Comparison of ENCODE assay signal across 11 cellular contexts in the genomic region with DNA sequence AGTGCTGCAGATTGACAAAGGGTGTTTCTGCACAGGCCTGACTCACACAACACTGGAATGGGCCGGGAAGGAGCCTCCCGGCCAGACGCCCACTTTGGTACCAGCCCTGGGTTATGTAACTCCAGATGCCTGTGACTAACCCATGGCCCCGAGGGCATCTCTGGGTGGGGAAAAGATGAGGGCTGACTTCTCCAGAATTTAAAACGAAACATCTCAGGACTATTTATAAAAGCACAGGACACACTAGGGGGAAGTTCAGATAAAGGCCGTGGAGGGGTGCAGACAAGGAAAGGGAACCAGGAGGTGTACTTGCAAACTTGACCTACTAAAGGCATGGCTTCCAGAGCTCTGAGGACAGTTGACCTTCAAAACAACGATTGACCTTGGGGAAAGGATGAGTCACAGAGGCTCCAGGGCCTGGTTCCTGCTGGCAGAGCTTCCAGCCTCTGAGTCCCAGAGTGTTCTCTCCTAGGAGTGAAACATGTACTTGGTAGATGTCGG.
DNase-seq lines count a peak whose midpoint lies in the region; ATAC-seq, FAIRE-seq and TF ChIP-seq lines count a peak whose summit lies in the region.
"Had no signal": no experiment of that assay in that cellular context is flagged by ENCODE, and none has a peak within 500 bp of the region (broad histone marks: within the 10 kb centered on the region; RNA-seq: fewer than 3 reads in every experiment).

No MANE protein-coding gene starts in this region.

- no peaks in the 10 kb centered on the region for H3K36me3 ChIP-seq in gastrocnemius medialis

- TF ChIP-seq CTCF in gastrocnemius medialis (IDR thresholded peaks at IDR 0.05 in 4 of 5, conservative IDR thresholded peaks at IDR 0.05 in 1 of 5) = no peak

- ATAC-seq in left ventricle myocardium superior = peak; percentile 50
- ATAC-seq in Right ventricle myocardium superior (ENCODE audit: poor library complexity) = no peak
- ATAC-seq in gastrocnemius medialis = no peak

- H3K4me3 ChIP-seq in gastrocnemius medialis = no peak overlapping the region

- FAIRE-seq in urothelium cell line (lab: Jason Lieb, UNC) = no peak

- in situ Hi-C loops in gastrocnemius medialis (cut with MboI; ENCODE audit: low sequenced_read_pairs in 4 of 4) = no loop called here

- no peaks in the 10 kb centered on the region for H3K27me3 ChIP-seq in gastrocnemius medialis

- intact Hi-C loops in left ventricle myocardium superior (cut with micrococcal nuclease) (no loop called here), Right ventricle myocardium superior (cut with DNase I) (no loop called here), gastrocnemius medialis (cut with DNase I; ENCODE audit: low total_unique reads) (no loop called here)

- no peaks in the 10 kb centered on the region for H3K4me1 ChIP-seq in gastrocnemius medialis

- DNase-seq in left ventricle myocardium superior (no peak), Right ventricle myocardium superior (no peak), amniotic epithelial cell (ENCODE audit: low read depth) (peak; percentile 66), foreskin melanocyte (peak; percentile 73), urothelium cell line (ENCODE audit: low spot score) (peak; percentile 73), gastrocnemius medialis (no peak), NCI-H2171 (lab: John Stamatoyannopoulos, UW) (no peak), hippocampal formation (lab: John Stamatoyannopoulos, UW) (no peak)
- DNase-seq: anterior cingulate cortex, DND-41, NCI-H446 treated with DMSO at 0.1 percent for 48 hours had no signal

- no peaks in the 10 kb centered on the region for H3K9me3 ChIP-seq in gastrocnemius medialis

- no peak overlapping the region for H3K27ac ChIP-seq in gastrocnemius medialis

- no peak for TF ChIP-seq POLR2A in gastrocnemius medialis (IDR thresholded peaks at IDR 0.05)

Comparison
In these comparisons a context has a peak if more than half of its experiments do, and no peak if none do; other contexts are left out.
1. DNase-seq: peak in amniotic epithelial cell (single experiment), foreskin melanocyte (single experiment) and urothelium cell line (single experiment); none in left ventricle myocardium superior (single experiment), Right ventricle myocardium superior (single experiment), gastrocnemius medialis (0 of 2), NCI-H2171 (single experiment) and hippocampal formation (0 of 2).